Comparison of ENCODE assay signal across 9 cellular contexts in genomic region chr3:188049890-188050530, GRCh38.
A peak's percentile ranks its signal among the peaks of the same experiment; 100 is the strongest.
DNase-seq lines count a peak whose midpoint lies in the region; ATAC-seq and TF ChIP-seq lines count a peak whose summit lies in the region.
"Had no signal": no experiment of that assay in that cellular context is flagged by ENCODE, and none has a peak within 500 bp of the region (broad histone marks: within the 10 kb centered on the region; RNA-seq: fewer than 3 reads in every experiment).

No MANE protein-coding gene starts in this region.

- H4K8ac ChIP-seq in trophoblast cell (ENCODE audit: low read depth, low read length), result no peak overlapping the region

- peak; percentile 49 for ATAC-seq in CD8-positive, alpha-beta T cell
- ATAC-seq in HG03520 (IDR thresholded peaks at IDR 0.05; ENCODE audit: unreplicated experiment), result no peak

- TF ChIP-seq EP300 in ovary (IDR thresholded peaks at IDR 0.05), result no peak

- TF ChIP-seq POLR2A in ovary (IDR thresholded peaks at IDR 0.05), result no peak

- WGBS in trophoblast cell (ENCODE audit: extremely low coverage, insufficient coverage, insufficient read length), result no CpG with 5 or more reads among the region's 9 CpGs
- WGBS in ovary, 3 donors, result 86 to 94% (median 88%) methylated on average over 9 of the region's 9 CpGs

- peak overlapping the region; percentile 2 for H3K4me3 Mint-ChIP-seq in CD8-positive, alpha-beta T cell
- H3K4me3 Mint-ChIP-seq in mesothelial cell of epicardium, result no peak overlapping the region
- H3K4me3 Mint-ChIP-seq: neural crest cell had no signal

- no peaks in the 10 kb centered on the region for H3K9me3 ChIP-seq in CD8-positive, alpha-beta T cell (ENCODE audit: low read length)
- H3K9me3 ChIP-seq in trophoblast cell (ENCODE audit: insufficient read depth, low read depth, low read length), result no peaks in the 10 kb centered on the region
- no peaks in the 10 kb centered on the region for H3K9me3 ChIP-seq in ovary

- no peak overlapping the region for H2BK5ac ChIP-seq in trophoblast cell (ENCODE audit: low read depth, low read length, poor library complexity)

- no peak overlapping the region for H3K14ac ChIP-seq in trophoblast cell (ENCODE audit: low read length)

- H3K79me1 ChIP-seq in trophoblast cell (ENCODE audit: low read length), result peaks cover 11% of the 10 kb centered on the region

- peaks cover 10% of the 10 kb centered on the region for H3K4me1 ChIP-seq in CD8-positive, alpha-beta T cell (ENCODE audit: insufficient read depth, low read length)
- peaks cover 18 to 21% of the 10 kb centered on the region in 2 experiments for H3K4me1 ChIP-seq in trophoblast cell (ENCODE audit: control insufficient read depth in 1 of 2, insufficient read depth in 2 of 2, low read length in 2 of 2)
- peaks cover 13% of the 10 kb centered on the region for H3K4me1 ChIP-seq in ovary (ENCODE audit: insufficient read depth)

- peak overlapping the region; percentile 59 for H2BK12ac ChIP-seq in trophoblast cell (ENCODE audit: low read length)

- peak overlapping the region; percentile 44 for H2AK5ac ChIP-seq in trophoblast cell (ENCODE audit: low read length)

- no peak overlapping the region for H3K18ac ChIP-seq in trophoblast cell (ENCODE audit: low read length)

- peak overlapping the region; percentile 50 for H4K12ac ChIP-seq in trophoblast cell (ENCODE audit: low read depth, low read length)

- H4K91ac ChIP-seq in trophoblast cell (ENCODE audit: low read depth, low read length), result no peak overlapping the region

- TF ChIP-seq CTCF in CD8-positive, alpha-beta T cell (IDR thresholded peaks at IDR 0.05), result no peak
- TF ChIP-seq CTCF in ovary (IDR thresholded peaks at IDR 0.05) (no peak), mesothelial cell of epicardium (IDR thresholded peaks at IDR 0.05; ENCODE audit: unreplicated experiment) (no peak)

- H3K27me3 Mint-ChIP-seq in CD8-positive, alpha-beta T cell (ENCODE audit: low read depth), result no peaks in the 10 kb centered on the region
- H3K27me3 Mint-ChIP-seq in mesothelial cell of epicardium (ENCODE audit: low read depth), result no peaks in the 10 kb centered on the region

- H3K9ac ChIP-seq in trophoblast cell (ENCODE audit: low read length), result no peak overlapping the region

- no peak overlapping the region for H3K4me2 ChIP-seq in trophoblast cell (ENCODE audit: low read length)

- intact Hi-C loops in CD8-positive, alpha-beta T cell (cut with DNase I, micrococcal nuclease), result no loop called here
- intact Hi-C loops in ovary (cut with DNase I), result loop anchor here (5.0 to 10.0 kb wide), 10 partner anchors 102 to 1097 kb away; partner anchors contain the start of genes BCL6 (in 2 of the 4) and LPP (in 1 of the 4)

- POLR2A ChIA-PET in CD8-positive, alpha-beta T cell (lab: Charles Lee), result no interaction called here

- no peak overlapping the region for H3K4me3 ChIP-seq in CD8-positive, alpha-beta T cell (ENCODE audit: low read depth, low read length)
- H3K4me3 ChIP-seq in trophoblast cell (ENCODE audit: low read depth, low read length), result no peak overlapping the region
- H3K4me3 ChIP-seq in ovary, result no peak overlapping the region

- no peak overlapping the region for H3K4ac ChIP-seq in trophoblast cell (ENCODE audit: low read depth, low read length)

- H3K79me2 ChIP-seq in trophoblast cell (ENCODE audit: control insufficient read depth, insufficient read depth, low read length, poor library complexity), result no peaks in the 10 kb centered on the region

- H3K4me1 Mint-ChIP-seq in CD8-positive, alpha-beta T cell (ENCODE audit: low read depth), result peaks cover 23% of the 10 kb centered on the region
- H3K4me1 Mint-ChIP-seq in mesothelial cell of epicardium, result peaks cover 36% of the 10 kb centered on the region

- no peaks in the 10 kb centered on the region for H3K27me3 ChIP-seq in CD8-positive, alpha-beta T cell (ENCODE audit: insufficient read depth, low read length)
- H3K27me3 ChIP-seq in trophoblast cell (ENCODE audit: insufficient read depth, low read length) (no peaks in the 10 kb centered on the region), ovary (no peaks in the 10 kb centered on the region)

- H2AFZ ChIP-seq in trophoblast cell (ENCODE audit: insufficient read depth, low read length, poor library complexity), result no peak overlapping the region

- no peak overlapping the region for H3K27ac Mint-ChIP-seq in CD8-positive, alpha-beta T cell
- no peak overlapping the region for H3K27ac Mint-ChIP-seq in mesothelial cell of epicardium

- no peak overlapping the region for H3K23ac ChIP-seq in trophoblast cell (ENCODE audit: low read length)

- CTCF ChIA-PET in CD8-positive, alpha-beta T cell (lab: Charles Lee), result interaction anchor here (0.6 to 1.6 kb wide), 5 partner anchors 12 to 90 kb away, joined by 3 to 6 read pairs (median 3); no protein-coding TSS in a partner anchor

- peak in 6 of 7 experiments; percentile 17 to 61 (median 28) for DNase-seq in CD8-positive, alpha-beta T cell
- peak in 4 of 5 donors; percentile 11 to 62 (median 18) for DNase-seq in T-helper 1 cell
- DNase-seq in activated effector memory CD4-positive, alpha-beta T cell treated with Interleukin-2 at 50 U/mL for 16 hours, result peak; percentile 19
- no peak for DNase-seq in trophoblast cell
- DNase-seq in kidney tubule cell (ENCODE audit: low spot score), result no peak
- DNase-seq in ovary, result no peak
- DNase-seq in mesothelial cell of epicardium (ENCODE audit: low spot score in 2 of 2, unreplicated experiment in 2 of 2), result no peak

- H3K36me3 ChIP-seq in CD8-positive, alpha-beta T cell (ENCODE audit: insufficient read depth, low read length), result no peaks in the 10 kb centered on the region
- no peaks in the 10 kb centered on the region for H3K36me3 ChIP-seq in trophoblast cell (ENCODE audit: control insufficient read depth in 1 of 2, insufficient read depth in 2 of 2, low read length in 2 of 2)
- no peaks in the 10 kb centered on the region for H3K36me3 ChIP-seq in ovary

- H3K9me3 Mint-ChIP-seq in CD8-positive, alpha-beta T cell, result no peaks in the 10 kb centered on the region
- no peaks in the 10 kb centered on the region for H3K9me3 Mint-ChIP-seq in mesothelial cell of epicardium
- H3K9me3 Mint-ChIP-seq: neural crest cell had no signal

- H2BK120ac ChIP-seq in trophoblast cell (ENCODE audit: insufficient read depth, low read length, poor library complexity), result no peak overlapping the region

- no peaks in the 10 kb centered on the region for H3K36me3 Mint-ChIP-seq in CD8-positive, alpha-beta T cell
- no peaks in the 10 kb centered on the region for H3K36me3 Mint-ChIP-seq in mesothelial cell of epicardium

- no peak overlapping the region for H3K27ac ChIP-seq in CD8-positive, alpha-beta T cell (ENCODE audit: low read depth, low read length)
- H3K27ac ChIP-seq in trophoblast cell (ENCODE audit: low read depth, low read length), result no peak overlapping the region
- no peak overlapping the region for H3K27ac ChIP-seq in ovary

Comparison
In these comparisons a context has a peak if more than half of its experiments do, and no peak if none do; other contexts are left out.
1. DNase-seq: peak in CD8-positive, alpha-beta T cell (6 of 7), T-helper 1 cell (4 of 5) and activated effector memory CD4-positive, alpha-beta T cell treated with Interleukin-2 at 50 U/mL for 16 hours (single experiment); none in trophoblast cell (0 of 2), kidney tubule cell (single experiment), ovary (0 of 5) and mesothelial cell of epicardium (0 of 2).
2. intact Hi-C loops: an anchor here in ovary (5.0 to 10.0 kb wide); none called in CD8-positive, alpha-beta T cell.